17 cellular contexts compared by ENCODE assay signal in genomic region chr15:75966073-75966472, GRCh38. TPM values are rescaled to one million over a fixed set of nuclear protein-coding genes. Genes with fewer than 3 reads are reported as not detected.
A peak's percentile ranks its signal among the peaks of the same experiment; 100 is the strongest.
DNase-seq lines count a peak whose midpoint lies in the region; ATAC-seq and TF ChIP-seq lines count a peak whose summit lies in the region.
"Had no signal": no experiment of that assay in that cellular context is flagged by ENCODE, and none has a peak within 500 bp of the region (broad histone marks: within the 10 kb centered on the region; RNA-seq: fewer than 3 reads in every experiment).

No MANE protein-coding gene starts in this region.

- intact Hi-C loops in PC-3 (cut with micrococcal nuclease) = no loop called here

- H3K18ac ChIP-seq in trophoblast cell (ENCODE audit: low read length) = no peak overlapping the region

- H3K4me1 Mint-ChIP-seq in CD8-positive, alpha-beta memory T cell = no peaks in the 10 kb centered on the region

- H4K8ac ChIP-seq in trophoblast cell (ENCODE audit: low read depth, low read length) = no peak overlapping the region

- H4K20me1 ChIP-seq in PC-3 (ENCODE audit: low read length) = no peaks in the 10 kb centered on the region
- H4K20me1 ChIP-seq in MM.1S (ENCODE audit: insufficient read depth, low read length) = no peaks in the 10 kb centered on the region
- H4K20me1 ChIP-seq: BLaER1 treated with 17β-estradiol and CSF1 and Interleukin-3, amounts not matched to agents 10 nM and 100 nM had no signal

- H3K79me2 ChIP-seq in PC-3 (ENCODE audit: low read length) (no peaks in the 10 kb centered on the region), trophoblast cell (ENCODE audit: control insufficient read depth, insufficient read depth, low read length, poor library complexity) (no peaks in the 10 kb centered on the region), MM.1S (ENCODE audit: low read length) (no peaks in the 10 kb centered on the region)

- no peak overlapping the region for H4K12ac ChIP-seq in trophoblast cell (ENCODE audit: low read depth, low read length)

- H3K4ac ChIP-seq in trophoblast cell (ENCODE audit: low read depth, low read length) = no peak overlapping the region

- no peak overlapping the region for H3K23ac ChIP-seq in trophoblast cell (ENCODE audit: low read length)

- no peaks in the 10 kb centered on the region for H3F3A ChIP-seq in PC-3 (ENCODE audit: low read length, unreplicated experiment)
- no peaks in the 10 kb centered on the region for H3F3A ChIP-seq in MM.1S (ENCODE audit: insufficient read depth, low read length)

- no TSS peak for BruUV-seq in PC-3 (replicated peaks; lab: Mats Ljungman, UMichigan)

- H3K27ac ChIP-seq in PC-3 (ENCODE audit: low read length) (0 out of 2 replicates have a peak overlapping the region, but pooled peaks have one; percentile 11), trophoblast cell (ENCODE audit: low read depth, low read length) (no peak overlapping the region), MM.1S (ENCODE audit: low read length) (no peak overlapping the region)
- H3K27ac ChIP-seq in CD8-positive, alpha-beta memory T cell (ENCODE audit: low read depth, low read length) = no peak overlapping the region
- H3K27ac ChIP-seq: BLaER1 treated with 17β-estradiol and CSF1 and Interleukin-3, amounts not matched to agents 10 nM and 100 nM had no signal

- H3K14ac ChIP-seq in trophoblast cell (ENCODE audit: low read length) = no peak overlapping the region

- no peaks in the 10 kb centered on the region for H3K36me3 ChIP-seq in PC-3 (ENCODE audit: low read depth, low read length)
- H3K36me3 ChIP-seq in trophoblast cell (ENCODE audit: control insufficient read depth in 1 of 2, insufficient read depth in 2 of 2, low read length in 2 of 2) = no peaks in the 10 kb centered on the region
- H3K36me3 ChIP-seq in CD8-positive, alpha-beta memory T cell (ENCODE audit: insufficient read depth, low read length) = no peaks in the 10 kb centered on the region
- H3K36me3 ChIP-seq in MM.1S (replicated peaks; ENCODE audit: insufficient read depth, low read length) = no peaks in the 10 kb centered on the region
- H3K36me3 ChIP-seq: BLaER1 treated with 17β-estradiol and CSF1 and Interleukin-3, amounts not matched to agents 10 nM and 100 nM had no signal

- no peak overlapping the region for H3K4me3 ChIP-seq in PC-3 (ENCODE audit: low read length)
- no peak overlapping the region for H3K4me3 ChIP-seq in trophoblast cell (ENCODE audit: low read depth, low read length)
- H3K4me3 ChIP-seq in CD8-positive, alpha-beta memory T cell (ENCODE audit: low read length) = no peak overlapping the region
- H3K4me3 ChIP-seq in MM.1S (ENCODE audit: low read length) = no peak overlapping the region
- H3K4me3 ChIP-seq: BLaER1 treated with 17β-estradiol and CSF1 and Interleukin-3, amounts not matched to agents 10 nM and 100 nM; mucosa of descending colon had no signal

- no peak overlapping the region for H2AK5ac ChIP-seq in trophoblast cell (ENCODE audit: low read length)

- peaks cover 0 to 4% (median 0%) of the 10 kb centered on the region in 3 donors for H3K36me3 Mint-ChIP-seq in CD8-positive, alpha-beta memory T cell

- peaks cover 0 to 5% (median 0%) of the 10 kb centered on the region in 5 donors for H3K9me3 Mint-ChIP-seq in CD8-positive, alpha-beta memory T cell
- H3K9me3 Mint-ChIP-seq: T-helper 2 cell treated with Interferon-gamma antibody and Interleukin-4, amounts not matched to agents 5 μg/mL and 100 μg/mL, for 36 hours had no signal

- POLR2A ChIA-PET in PC-3 (lab: Charles Lee; ENCODE audit: unreplicated experiment) = interaction anchor here (0.7 kb wide), 1 partner anchor 12 kb away, joined by 3 read pairs; no protein-coding TSS in a partner anchor
- POLR2A ChIA-PET in CD8-positive, alpha-beta memory T cell (lab: Charles Lee) = no interaction called here

- no peak overlapping the region for H3K27ac Mint-ChIP-seq in CD8-positive, alpha-beta memory T cell
- H3K27ac Mint-ChIP-seq: T-helper 2 cell treated with Interferon-gamma antibody and Interleukin-4, amounts not matched to agents 5 μg/mL and 100 μg/mL, for 36 hours had no signal

- WGBS in trophoblast cell (ENCODE audit: extremely low coverage, insufficient coverage, insufficient read length) = no CpG with 5 or more reads among the region's 2 CpGs

- H2BK5ac ChIP-seq in trophoblast cell (ENCODE audit: low read depth, low read length, poor library complexity) = no peak overlapping the region

- peaks cover 8 to 10% of the 10 kb centered on the region in 2 donors for H3K27me3 Mint-ChIP-seq in CD8-positive, alpha-beta memory T cell

- peaks cover 15% of the 10 kb centered on the region for H3K4me1 ChIP-seq in PC-3 (ENCODE audit: insufficient read depth, low read length)
- no peaks in the 10 kb centered on the region for H3K4me1 ChIP-seq in trophoblast cell (ENCODE audit: control insufficient read depth in 1 of 2, insufficient read depth in 2 of 2, low read length in 2 of 2)
- no peaks in the 10 kb centered on the region for H3K4me1 ChIP-seq in CD8-positive, alpha-beta memory T cell (ENCODE audit: insufficient read depth, low read length)
- no peaks in the 10 kb centered on the region for H3K4me1 ChIP-seq in MM.1S (ENCODE audit: low read length)
- H3K4me1 ChIP-seq: BLaER1 treated with 17β-estradiol and CSF1 and Interleukin-3, amounts not matched to agents 10 nM and 100 nM had no signal

- H3K4me3 Mint-ChIP-seq in CD8-positive, alpha-beta memory T cell = no peak overlapping the region
- H3K4me3 Mint-ChIP-seq: T-helper 2 cell treated with Interferon-gamma antibody and Interleukin-4, amounts not matched to agents 5 μg/mL and 100 μg/mL, for 36 hours had no signal

- H3K27me3 ChIP-seq in PC-3 (ENCODE audit: low read length) (no peaks in the 10 kb centered on the region), trophoblast cell (ENCODE audit: insufficient read depth, low read length) (no peaks in the 10 kb centered on the region), MM.1S (replicated peaks; ENCODE audit: insufficient read depth, low read length) (no peaks in the 10 kb centered on the region)
- no peaks in the 10 kb centered on the region for H3K27me3 ChIP-seq in CD8-positive, alpha-beta memory T cell (ENCODE audit: insufficient read depth, low read length, poor library complexity, severe bottlenecking)
- H3K27me3 ChIP-seq: BLaER1 treated with 17β-estradiol and CSF1 and Interleukin-3, amounts not matched to agents 10 nM and 100 nM had no signal

- no peaks in the 10 kb centered on the region for H3K79me1 ChIP-seq in trophoblast cell (ENCODE audit: low read length)

- no peak overlapping the region for H4K91ac ChIP-seq in trophoblast cell (ENCODE audit: low read depth, low read length)

- TF ChIP-seq CTCF in PC-3 (conservative IDR thresholded peaks at IDR 0.05; ENCODE audit: low read depth, low read length) (no peak), MM.1S (IDR thresholded peaks at IDR 0.05; ENCODE audit: low read length) (no peak)

- peak overlapping the region; percentile 57 for H3K4me2 ChIP-seq in PC-3 (ENCODE audit: low read length)
- no peak overlapping the region for H3K4me2 ChIP-seq in trophoblast cell (ENCODE audit: low read length)
- H3K4me2 ChIP-seq in MM.1S (ENCODE audit: low read depth, low read length) = no peak overlapping the region
- H3K4me2 ChIP-seq: BLaER1 treated with 17β-estradiol and CSF1 and Interleukin-3, amounts not matched to agents 10 nM and 100 nM had no signal

- H2AFZ ChIP-seq in PC-3 (ENCODE audit: low read length) = peak overlapping the region; percentile 60
- H2AFZ ChIP-seq in trophoblast cell (ENCODE audit: insufficient read depth, low read length, poor library complexity) = no peak overlapping the region
- H2AFZ ChIP-seq in MM.1S (ENCODE audit: low read length) = no peak overlapping the region

- no peak overlapping the region for H3K9ac ChIP-seq in PC-3 (ENCODE audit: low read length)
- no peak overlapping the region for H3K9ac ChIP-seq in trophoblast cell (ENCODE audit: low read length)
- H3K9ac ChIP-seq in MM.1S (ENCODE audit: low read length) = no peak overlapping the region
- H3K9ac ChIP-seq: BLaER1 treated with 17β-estradiol and CSF1 and Interleukin-3, amounts not matched to agents 10 nM and 100 nM had no signal

- no peak overlapping the region for H2BK12ac ChIP-seq in trophoblast cell (ENCODE audit: low read length)

- peak; percentile 83 for DNase-seq in ELR (ENCODE audit: low read depth)
- DNase-seq in PC-3 = peak; percentile 75
- peak; percentile 86 for DNase-seq in fibroblast of gingiva (ENCODE audit: low read depth)
- DNase-seq in trophoblast cell = peak; percentile 38 to 83
- no peak for DNase-seq in NCI-H2107 treated with DMSO at 0.1 percent for 48 hours (lab: John Stamatoyannopoulos, UW; ENCODE audit: unreplicated experiment)
- no peak for DNase-seq in CD8-positive, alpha-beta memory T cell
- DNase-seq in MM.1S = no peak
- no peak for DNase-seq in D341Med (ENCODE audit: low spot score)
- DNase-seq: activated CD4-positive, CD25-positive, alpha-beta regulatory T cell treated with anti-CD3 and anti-CD28 coated beads, Interleukin-2, amount 50 U/mL, for 72 hours; amniotic stem cell; Kasumi-1; mucosa of descending colon; NCI-H1436 treated with DMSO at 0.1 percent for 48 hours; occipital lobe; stimulated activated CD4-positive, alpha-beta T cell treated with anti-CD3 and anti-CD28 coated beads, Interleukin-4, amount 100 ng/mL, for 1 hour had no signal

- CTCF ChIA-PET in PC-3 (lab: Charles Lee) = no interaction called here
- CTCF ChIA-PET in CD8-positive, alpha-beta memory T cell (lab: Charles Lee) = interaction anchor here (1.3 kb wide), 1 partner anchor 15 kb away, joined by 3 read pairs; no protein-coding TSS in a partner anchor

- H3K9me3 ChIP-seq in PC-3 (ENCODE audit: low read length) (no peaks in the 10 kb centered on the region), trophoblast cell (ENCODE audit: insufficient read depth, low read depth, low read length) (no peaks in the 10 kb centered on the region), MM.1S (replicated peaks; ENCODE audit: insufficient read depth, low read length) (no peaks in the 10 kb centered on the region)
- H3K9me3 ChIP-seq in CD8-positive, alpha-beta memory T cell (ENCODE audit: low read length) = no peaks in the 10 kb centered on the region
- H3K9me3 ChIP-seq: mucosa of descending colon had no signal

- ATAC-seq in PC-3 = peak; percentile 43

- H2BK120ac ChIP-seq in trophoblast cell (ENCODE audit: insufficient read depth, low read length, poor library complexity) = no peak overlapping the region

- no peaks in the 10 kb centered on the region for H3K9me2 ChIP-seq in PC-3 (replicated peaks; ENCODE audit: low read length)
- no peaks in the 10 kb centered on the region for H3K9me2 ChIP-seq in MM.1S (replicated peaks; ENCODE audit: insufficient read depth, low read length)

RNA-seq across cellular contexts. Expression of gene NRG4, which starts 46.2 kb away (rescaled TPM):
- total RNA-seq in PC-3 (2014; rRNA removed) = 2.8 and 3.1 TPM in 2 replicates
- polyA plus RNA-seq in trophoblast cell (2013) = 0.01 and 0.07 TPM in 2 replicates
- not detected for total RNA-seq in CD8-positive, alpha-beta memory T cell
- not detected for polyA plus RNA-seq in CD8-positive, alpha-beta memory T cell
- total RNA-seq: occipital lobe had no signal

Comparison
In these comparisons a context has a peak if more than half of its experiments do, and no peak if none do; other contexts are left out.
1. DNase-seq: peak in ELR (single experiment), PC-3 (single experiment), fibroblast of gingiva (single experiment) and trophoblast cell (2 of 2); none in NCI-H2107 treated with DMSO at 0.1 percent for 48 hours (single experiment), CD8-positive, alpha-beta memory T cell (0 of 5), MM.1S (single experiment) and D341Med (single experiment).